In the genomic region with DNA sequence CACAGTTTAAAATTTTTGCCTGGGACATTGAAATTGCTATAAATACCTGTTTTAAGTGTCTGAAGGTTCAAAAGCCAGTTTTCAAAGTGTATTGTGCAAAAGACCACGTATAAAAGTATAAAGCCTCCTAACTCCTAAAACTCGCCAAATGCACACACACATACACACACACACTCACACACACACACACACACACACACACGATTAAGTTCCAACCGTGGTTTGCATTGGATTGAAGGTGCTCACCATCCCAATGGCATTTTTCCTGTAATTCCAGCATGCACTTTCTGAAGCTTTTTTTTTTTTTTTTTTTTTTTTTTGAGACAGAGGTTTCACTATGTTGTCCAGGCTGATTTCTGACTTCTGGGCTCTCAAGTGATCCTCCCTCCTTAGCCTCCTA, we compare ENCODE assay signal across 16 cellular contexts. TPM values are rescaled to one million over a fixed set of nuclear protein-coding genes. Genes with fewer than 3 reads are reported as not detected.
A peak's percentile ranks its signal among the peaks of the same experiment; 100 is the strongest.
DNase-seq lines count a peak whose midpoint lies in the region; ATAC-seq, FAIRE-seq and TF ChIP-seq lines count a peak whose summit lies in the region.
"Had no signal": no experiment of that assay in that cellular context is flagged by ENCODE, and none has a peak within 500 bp of the region (broad histone marks: within the 10 kb centered on the region; RNA-seq: fewer than 3 reads in every experiment).

No MANE protein-coding gene starts in this region.

- TF ChIP-seq CTCF in mammary epithelial cell (conservative IDR thresholded peaks at IDR 0.05 in 1 of 2, IDR thresholded peaks at IDR 0.05 in 1 of 2; ENCODE audit: extremely low read depth in 1 of 2, insufficient read depth in 1 of 2, low read depth in 1 of 2, low read length in 2 of 2), result no peak
- TF ChIP-seq CTCF in MCF 10A (IDR thresholded peaks at IDR 0.05; ENCODE audit: unreplicated experiment), result no peak
- TF ChIP-seq CTCF in astrocyte (IDR thresholded peaks at IDR 0.05; ENCODE audit: insufficient read depth, low read depth, low read length), result no peak

- no peak overlapping the region for H3K9ac ChIP-seq in mammary epithelial cell (ENCODE audit: insufficient read depth, low read length)
- H3K9ac ChIP-seq in astrocyte (ENCODE audit: low read length), result no peak overlapping the region
- no peak overlapping the region for H3K9ac ChIP-seq in rectal smooth muscle tissue (ENCODE audit: low read length)
- H3K9ac ChIP-seq: BLaER1 treated with 17β-estradiol and CSF1 and Interleukin-3, amounts not matched to agents 10 nM and 100 nM had no signal

- DNase-seq in mammary epithelial cell, result no peak
- DNase-seq in MCF 10A (ENCODE audit: unreplicated experiment), result no peak
- DNase-seq in astrocyte (ENCODE audit: low read depth), result peak; percentile 10
- DNase-seq in activated T-cell treated with anti-CD3 and anti-CD28 coated beads, Interleukin-2, amount 50 U/mL, for 72 hours, result no peak
- DNase-seq: ACHN; Calu3; CD4-positive, CD25-positive, alpha-beta regulatory T cell; DMS 273 treated with DMSO at 0.1 percent for 48 hours; H9 had no signal

- FAIRE-seq in astrocyte (lab: Jason Lieb, UNC), result no peak
- FAIRE-seq: HepG2, HTR-8/SVneo had no signal

- H3K36me3 Mint-ChIP-seq in MCF 10A (ENCODE audit: insufficient read depth, unreplicated experiment) (peaks cover 6% of the 10 kb centered on the region), astrocyte (ENCODE audit: low read depth, unreplicated experiment) (no peaks in the 10 kb centered on the region)
- H3K36me3 Mint-ChIP-seq in activated T-cell treated with anti-CD3 and anti-CD28 coated beads, Interleukin-2, amount 50 U/mL, for 72 hours (ENCODE audit: insufficient read depth in 2 of 2), result peaks cover 0 to 3% of the 10 kb centered on the region in 2 donors
- H3K36me3 Mint-ChIP-seq: CD4-positive, CD25-positive, alpha-beta regulatory T cell had no signal

- no TSS peak for BruUV-seq in mammary epithelial cell (replicated peaks; lab: Mats Ljungman, UMichigan)
- BruUV-seq in MCF 10A (replicated peaks; lab: Mats Ljungman, UMichigan), result no TSS peak

- dilution Hi-C loops in mammary epithelial cell (cut with HindIII; ENCODE audit: low sequenced_read_pairs), result no loop called here

- H3K4me3 ChIP-seq in mammary epithelial cell (replicated peaks in 1 of 3; ENCODE audit: insufficient read depth in 1 of 3, low read depth in 2 of 3, low read length in 3 of 3) (no peak overlapping the region), astrocyte (ENCODE audit: insufficient read depth, low read depth, low read length) (no peak overlapping the region), rectal smooth muscle tissue (ENCODE audit: low read length) (no peak overlapping the region)
- H3K4me3 ChIP-seq: BLaER1 treated with 17β-estradiol and CSF1 and Interleukin-3, amounts not matched to agents 10 nM and 100 nM; GM23338 had no signal

- peaks cover 19% of the 10 kb centered on the region for H3K79me2 ChIP-seq in mammary epithelial cell (ENCODE audit: insufficient read depth, low read length)
- peaks cover 20% of the 10 kb centered on the region for H3K79me2 ChIP-seq in astrocyte (ENCODE audit: insufficient read depth, low read length)

- no peak for ATAC-seq in GM19395 (IDR thresholded peaks at IDR 0.05; ENCODE audit: unreplicated experiment)
- ATAC-seq in activated T-cell treated with anti-CD3 and anti-CD28 coated beads, Interleukin-2, amount 50 U/mL, for 72 hours (replicated peaks in 1 of 2), result no peak
- no peak for ATAC-seq in GM18861 (IDR thresholded peaks at IDR 0.05; ENCODE audit: unreplicated experiment)
- ATAC-seq: GM23338, HepG2 had no signal

- in situ Hi-C loops in mammary epithelial cell (cut with MboI; ENCODE audit: low sequenced_read_pairs in 2 of 2), result no loop called here

- H3K9me3 Mint-ChIP-seq in MCF 10A (ENCODE audit: unreplicated experiment) (no peaks in the 10 kb centered on the region), astrocyte (ENCODE audit: unreplicated experiment) (peaks cover 2% of the 10 kb centered on the region)
- H3K9me3 Mint-ChIP-seq in activated T-cell treated with anti-CD3 and anti-CD28 coated beads, Interleukin-2, amount 50 U/mL, for 72 hours, result no peaks in the 10 kb centered on the region
- H3K9me3 Mint-ChIP-seq: GM23338, H9 had no signal

- WGBS in mammary epithelial cell (ENCODE audit: low coverage, missing lambda C conversion rate), result 59% methylated on average over 4 of the region's 4 CpGs

- POLR2A ChIA-PET in MCF 10A (lab: Yijun Ruan, JAX), result no interaction called here

- no peaks in the 10 kb centered on the region for H3K9me3 ChIP-seq in mammary epithelial cell (replicated peaks; ENCODE audit: insufficient read depth, low read length)
- no peaks in the 10 kb centered on the region for H3K9me3 ChIP-seq in astrocyte (ENCODE audit: insufficient read depth, low read depth, low read length)
- H3K9me3 ChIP-seq: BLaER1 treated with 17β-estradiol and CSF1 and Interleukin-3, amounts not matched to agents 10 nM and 100 nM had no signal

- H2AFZ ChIP-seq in mammary epithelial cell (ENCODE audit: low read depth, low read length) (peak overlapping the region; percentile 34), astrocyte (ENCODE audit: low read depth, low read length) (no peak overlapping the region)
- H2AFZ ChIP-seq: GM23338 had no signal

- H3K27me3 Mint-ChIP-seq in MCF 10A (ENCODE audit: insufficient read depth, unreplicated experiment) (no peaks in the 10 kb centered on the region), astrocyte (ENCODE audit: low read depth, unreplicated experiment) (peaks cover 18% of the 10 kb centered on the region)
- H3K27me3 Mint-ChIP-seq in activated T-cell treated with anti-CD3 and anti-CD28 coated beads, Interleukin-2, amount 50 U/mL, for 72 hours (ENCODE audit: low read depth), result no peaks in the 10 kb centered on the region

- H3K4me3 Mint-ChIP-seq in MCF 10A (ENCODE audit: unreplicated experiment) (no peak overlapping the region), astrocyte (ENCODE audit: unreplicated experiment) (no peak overlapping the region)
- H3K4me3 Mint-ChIP-seq in activated T-cell treated with anti-CD3 and anti-CD28 coated beads, Interleukin-2, amount 50 U/mL, for 72 hours, result no peak overlapping the region
- H3K4me3 Mint-ChIP-seq: GM23338, H9 had no signal

- H3K4me1 ChIP-seq in mammary epithelial cell (ENCODE audit: insufficient read depth, low read length) (peaks cover 43% of the 10 kb centered on the region), astrocyte (ENCODE audit: insufficient read depth, low read length) (peaks cover 22% of the 10 kb centered on the region), rectal smooth muscle tissue (ENCODE audit: control insufficient read depth, insufficient read depth, low read length) (peaks cover 9% of the 10 kb centered on the region)

- H3K27ac Mint-ChIP-seq in MCF 10A (ENCODE audit: low read depth, unreplicated experiment) (no peak overlapping the region), astrocyte (ENCODE audit: unreplicated experiment) (no peak overlapping the region)
- H3K27ac Mint-ChIP-seq in activated T-cell treated with anti-CD3 and anti-CD28 coated beads, Interleukin-2, amount 50 U/mL, for 72 hours, result no peak overlapping the region
- H3K27ac Mint-ChIP-seq: GM23338, H9 had no signal

- H3K4me1 Mint-ChIP-seq in MCF 10A (ENCODE audit: insufficient read depth, unreplicated experiment) (peaks cover 17% of the 10 kb centered on the region), astrocyte (ENCODE audit: low read depth, unreplicated experiment) (peaks cover 4% of the 10 kb centered on the region)
- H3K4me1 Mint-ChIP-seq in activated T-cell treated with anti-CD3 and anti-CD28 coated beads, Interleukin-2, amount 50 U/mL, for 72 hours (ENCODE audit: low read depth), result peaks cover 19% of the 10 kb centered on the region

- intact Hi-C loops in mammary epithelial cell (cut with micrococcal nuclease), result no loop called here
- intact Hi-C loops in MCF 10A (cut with micrococcal nuclease), result no loop called here

- no peak overlapping the region for H3K27ac ChIP-seq in mammary epithelial cell (ENCODE audit: insufficient read depth, low read depth, low read length)
- H3K27ac ChIP-seq in astrocyte (ENCODE audit: low read depth, low read length), result no peak overlapping the region
- peak overlapping the region; percentile 92 for H3K27ac ChIP-seq in rectal smooth muscle tissue (ENCODE audit: low read depth, low read length)
- H3K27ac ChIP-seq: BLaER1 treated with 17β-estradiol and CSF1 and Interleukin-3, amounts not matched to agents 10 nM and 100 nM had no signal

- H3K36me3 ChIP-seq in mammary epithelial cell (ENCODE audit: insufficient read depth, low read length) (no peaks in the 10 kb centered on the region), astrocyte (ENCODE audit: insufficient read depth, low read length) (no peaks in the 10 kb centered on the region), rectal smooth muscle tissue (ENCODE audit: control insufficient read depth, insufficient read depth, low read length) (no peaks in the 10 kb centered on the region)
- H3K36me3 ChIP-seq: BLaER1 treated with 17β-estradiol and CSF1 and Interleukin-3, amounts not matched to agents 10 nM and 100 nM had no signal

- peaks cover 2% of the 10 kb centered on the region for H3K27me3 ChIP-seq in mammary epithelial cell (ENCODE audit: insufficient read depth, low read length)
- peaks cover 11% of the 10 kb centered on the region for H3K27me3 ChIP-seq in astrocyte (ENCODE audit: insufficient read depth, low read length)
- no peaks in the 10 kb centered on the region for H3K27me3 ChIP-seq in rectal smooth muscle tissue (ENCODE audit: control insufficient read depth, insufficient read depth, low read length)

- H4K20me1 ChIP-seq in mammary epithelial cell (ENCODE audit: insufficient read depth, low read length) (no peaks in the 10 kb centered on the region), astrocyte (ENCODE audit: insufficient read depth, low read length) (peaks cover 16% of the 10 kb centered on the region)

- CTCF ChIA-PET in mammary epithelial cell (lab: Charles Lee; ENCODE audit: low non-redundant PET) (no interaction called here), MCF 10A (lab: Yijun Ruan, JAX) (no interaction called here)

- H3K4me2 ChIP-seq in mammary epithelial cell (ENCODE audit: insufficient read depth, low read depth, low read length), result no peak overlapping the region
- H3K4me2 ChIP-seq in astrocyte (ENCODE audit: low read length), result no peak overlapping the region
- H3K4me2 ChIP-seq: BLaER1 treated with 17β-estradiol and CSF1 and Interleukin-3, amounts not matched to agents 10 nM and 100 nM; GM23338 had no signal

RNA-seq across cellular contexts. Expression of a gene that starts 2.8 kb away (rescaled TPM):
- total RNA-seq in mammary epithelial cell (10 to 100 TPM; 16.8 to 33.5 TPM), MCF 10A (2022) (17.0 and 26.0 TPM in 2 replicates), astrocyte (40.0 and 40.1 TPM in 2 replicates)
- 27.3 TPM for polyA plus RNA-seq in mammary epithelial cell
- 31.1 TPM for polyA minus RNA-seq in mammary epithelial cell
- total RNA-seq in activated T-cell treated with anti-CD3 and anti-CD28 coated beads, Interleukin-2, amount 50 U/mL, for 72 hours, result 100 to 1,000 TPM; 161 to 208 TPM

RNA-seq across cellular contexts. Expression of a gene that starts 51.5 kb away (rescaled TPM):
- total RNA-seq in mammary epithelial cell (100 to 1,000 TPM in 1 of 2 donors, 10 to 100 TPM in 1; 47.8 to 141 TPM), MCF 10A (2022) (117 and 149 TPM in 2 replicates), astrocyte (155 and 161 TPM in 2 replicates)
- 66.3 TPM for polyA plus RNA-seq in mammary epithelial cell
- polyA minus RNA-seq in mammary epithelial cell, result 25.1 TPM
- 100 to 1,000 TPM; 201 to 224 TPM for total RNA-seq in activated T-cell treated with anti-CD3 and anti-CD28 coated beads, Interleukin-2, amount 50 U/mL, for 72 hours
